8 cellular contexts compared by ENCODE assay signal in the genomic region with DNA sequence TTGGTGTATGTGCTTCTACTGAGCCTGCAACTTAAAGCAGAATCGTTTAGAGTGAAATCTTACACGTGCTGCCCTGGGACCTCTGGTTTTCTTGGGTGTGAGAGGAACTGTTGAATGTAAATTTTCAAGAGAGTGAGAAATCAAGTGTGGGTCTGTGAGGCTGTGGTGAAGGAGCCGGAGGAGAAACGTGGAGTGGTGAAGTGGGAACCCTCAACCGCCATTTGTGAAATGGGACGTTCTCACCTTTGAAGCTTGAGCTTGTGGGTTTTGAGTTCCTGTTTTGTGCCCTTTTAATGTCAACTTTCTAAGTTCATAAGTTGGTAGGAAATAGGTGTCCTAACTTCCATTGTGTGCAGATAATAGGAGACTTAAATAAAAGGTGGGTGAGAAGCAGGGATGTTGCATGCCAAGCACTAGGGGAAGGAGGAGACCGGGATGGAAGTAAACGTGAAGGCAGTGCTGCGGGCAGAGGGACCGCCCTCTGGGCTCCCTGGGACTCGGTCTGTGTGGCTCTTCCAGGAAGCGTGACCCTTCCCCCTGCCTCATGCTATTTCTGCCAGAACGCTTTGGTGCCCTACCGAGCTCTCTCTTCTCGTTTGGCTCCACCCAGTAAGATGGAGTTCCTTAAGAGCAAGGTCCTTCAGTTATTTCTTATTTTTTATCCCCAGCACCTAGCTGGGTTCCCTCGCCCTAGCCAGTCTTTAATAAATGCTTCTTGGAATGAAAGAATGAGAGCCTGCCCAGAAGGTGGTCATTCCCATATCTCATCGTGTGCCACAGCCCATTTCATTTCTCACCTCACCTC. TPM values are rescaled to one million over a fixed set of nuclear protein-coding genes. Genes with fewer than 3 reads are reported as not detected.
DNase-seq lines count a peak whose midpoint lies in the region; ATAC-seq and TF ChIP-seq lines count a peak whose summit lies in the region.

No MANE protein-coding gene starts in this region.

- peaks cover 99% of the 10 kb centered on the region for H3K4me1 Mint-ChIP-seq in activated naive CD8-positive, alpha-beta T cell treated with anti-CD3 and anti-CD28 coated beads, Interleukin-2, amount 50 U/mL, for 24 hours
- peaks cover 98% of the 10 kb centered on the region for H3K4me1 Mint-ChIP-seq in stimulated activated naive CD8-positive, alpha-beta T cell treated with anti-CD3 and anti-CD28 coated beads, Interleukin-15, amount 100 ng/mL, for 72 hours

- H3K4me3 ChIP-seq in H7 (ENCODE audit: insufficient read depth, low read depth, low read length) (no peak overlapping the region), left ventricle myocardium inferior (no peak overlapping the region)

- H3K27me3 ChIP-seq in H7 (ENCODE audit: control insufficient read depth, insufficient read depth, low read length) (no peaks in the 10 kb centered on the region), left ventricle myocardium inferior (ENCODE audit: low read depth) (no peaks in the 10 kb centered on the region)

- H3K36me3 ChIP-seq in H7 (replicated peaks; ENCODE audit: control insufficient read depth, insufficient read depth, low read length) (no peaks in the 10 kb centered on the region; the same call in 1 of the 2 replicates), left ventricle myocardium inferior (no peaks in the 10 kb centered on the region)

- peak; percentile 71 for ATAC-seq in activated naive CD8-positive, alpha-beta T cell treated with anti-CD3 and anti-CD28 coated beads, Interleukin-2, amount 50 U/mL, for 24 hours
- ATAC-seq in stimulated activated naive CD8-positive, alpha-beta T cell treated with anti-CD3 and anti-CD28 coated beads, Interleukin-15, amount 100 ng/mL, for 72 hours: peak; percentile 90

- DNase-seq in GF-D8 (lab: John Stamatoyannopoulos, UW): peak; percentile 81
- DNase-seq in H7: peak; percentile 54
- DNase-seq in SKM-1 treated with dmso at 0.1 percent for 144 hours (lab: John Stamatoyannopoulos, UW; ENCODE audit: unreplicated experiment): peak; percentile 85
- peak; percentile 69 for DNase-seq in activated naive CD8-positive, alpha-beta T cell treated with anti-CD3 and anti-CD28 coated beads, Interleukin-2, amount 50 U/mL, for 24 hours
- peak; percentile 70 to 82 for DNase-seq in stimulated activated naive CD8-positive, alpha-beta T cell treated with anti-CD3 and anti-CD28 coated beads, Interleukin-15, amount 100 ng/mL, for 72 hours
- no peak for DNase-seq in DMS153 (lab: John Stamatoyannopoulos, UW)
- DNase-seq in left ventricle myocardium inferior: no peak
- no peak for DNase-seq in NCI-H2081 (lab: John Stamatoyannopoulos, UW)

- no peak for TF ChIP-seq CTCF in left ventricle myocardium inferior (IDR thresholded peaks at IDR 0.05; ENCODE audit: borderline replicate concordance)

- H3K9me3 Mint-ChIP-seq in activated naive CD8-positive, alpha-beta T cell treated with anti-CD3 and anti-CD28 coated beads, Interleukin-2, amount 50 U/mL, for 24 hours: no peaks in the 10 kb centered on the region
- H3K9me3 Mint-ChIP-seq in stimulated activated naive CD8-positive, alpha-beta T cell treated with anti-CD3 and anti-CD28 coated beads, Interleukin-15, amount 100 ng/mL, for 72 hours: peaks cover 6 to 11% of the 10 kb centered on the region in 2 donors

- H3K27ac ChIP-seq in left ventricle myocardium inferior (replicated peaks): no peak overlapping the region

- H3K4me3 Mint-ChIP-seq in activated naive CD8-positive, alpha-beta T cell treated with anti-CD3 and anti-CD28 coated beads, Interleukin-2, amount 50 U/mL, for 24 hours: peak overlapping the region; percentile 79
- peak overlapping the region; percentile 75 to 78 for H3K4me3 Mint-ChIP-seq in stimulated activated naive CD8-positive, alpha-beta T cell treated with anti-CD3 and anti-CD28 coated beads, Interleukin-15, amount 100 ng/mL, for 72 hours

- no peaks in the 10 kb centered on the region for H3K9me3 ChIP-seq in left ventricle myocardium inferior (replicated peaks)

- H3K4me1 ChIP-seq in left ventricle myocardium inferior: peaks cover 66% of the 10 kb centered on the region

- intact Hi-C loops in left ventricle myocardium inferior (cut with micrococcal nuclease): no loop called here

- peaks cover 2% of the 10 kb centered on the region for H3K27me3 Mint-ChIP-seq in activated naive CD8-positive, alpha-beta T cell treated with anti-CD3 and anti-CD28 coated beads, Interleukin-2, amount 50 U/mL, for 24 hours
- no peaks in the 10 kb centered on the region for H3K27me3 Mint-ChIP-seq in stimulated activated naive CD8-positive, alpha-beta T cell treated with anti-CD3 and anti-CD28 coated beads, Interleukin-15, amount 100 ng/mL, for 72 hours

- peaks cover 40% of the 10 kb centered on the region for H3K36me3 Mint-ChIP-seq in activated naive CD8-positive, alpha-beta T cell treated with anti-CD3 and anti-CD28 coated beads, Interleukin-2, amount 50 U/mL, for 24 hours (ENCODE audit: low read depth)

- peak overlapping the region; percentile 98 for H3K27ac Mint-ChIP-seq in activated naive CD8-positive, alpha-beta T cell treated with anti-CD3 and anti-CD28 coated beads, Interleukin-2, amount 50 U/mL, for 24 hours
- H3K27ac Mint-ChIP-seq in stimulated activated naive CD8-positive, alpha-beta T cell treated with anti-CD3 and anti-CD28 coated beads, Interleukin-15, amount 100 ng/mL, for 72 hours: peak overlapping the region; percentile 89 to 91

RNA-seq across cellular contexts. Expression of a gene that starts 56.0 kb away (rescaled TPM):
- total RNA-seq in H7 (2014; rRNA removed; shearing (Covaris generic)): 19.6 and 25.5 TPM in 2 replicates
- 14.9 TPM for total RNA-seq in left ventricle myocardium inferior

Comparison
In these comparisons a context has a peak if more than half of its experiments do, and no peak if none do; other contexts are left out.
1. DNase-seq: peak in GF-D8 (single experiment), H7 (single experiment), SKM-1 treated with dmso at 0.1 percent for 144 hours (single experiment), activated naive CD8-positive, alpha-beta T cell treated with anti-CD3 and anti-CD28 coated beads, Interleukin-2, amount 50 U/mL, for 24 hours (single experiment) and stimulated activated naive CD8-positive, alpha-beta T cell treated with anti-CD3 and anti-CD28 coated beads, Interleukin-15, amount 100 ng/mL, for 72 hours (2 of 2); none in DMS153 (single experiment), left ventricle myocardium inferior (single experiment) and NCI-H2081 (0 of 2).